In the genomic region with DNA sequence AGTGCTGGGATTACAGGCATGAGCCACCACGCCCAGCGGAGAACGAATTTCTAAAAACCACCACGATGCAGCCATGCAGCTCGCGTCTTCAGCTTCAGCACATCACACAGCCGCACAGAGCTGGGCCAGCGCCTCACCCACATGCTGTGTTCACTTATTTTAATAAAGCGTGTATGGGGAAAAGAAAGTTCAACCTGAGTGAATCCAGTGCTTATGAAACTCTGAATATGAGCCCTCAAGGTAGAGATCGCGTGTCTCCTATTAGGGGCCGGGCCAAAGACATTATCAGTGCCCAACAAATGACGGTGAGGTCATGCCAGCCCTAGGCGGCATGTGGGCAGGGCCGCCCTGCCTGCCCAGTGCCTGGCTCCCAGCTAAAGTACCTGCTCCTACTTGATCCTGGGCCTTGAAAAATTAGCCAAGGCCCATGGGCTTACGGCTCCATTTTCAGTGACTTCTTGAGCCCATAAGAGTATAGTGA, we compare ENCODE assay signal across 10 cellular contexts. TPM values are rescaled to one million over a fixed set of nuclear protein-coding genes. Genes with fewer than 3 reads are reported as not detected.
A peak's percentile ranks its signal among the peaks of the same experiment; 100 is the strongest.
DNase-seq lines count a peak whose midpoint lies in the region; ATAC-seq and TF ChIP-seq lines count a peak whose summit lies in the region.
"Had no signal": no experiment of that assay in that cellular context is flagged by ENCODE, and none has a peak within 500 bp of the region (broad histone marks: within the 10 kb centered on the region; RNA-seq: fewer than 3 reads in every experiment).

No MANE protein-coding gene starts in this region.

- H3K36me3 ChIP-seq in KMS-11 (ENCODE audit: insufficient read depth) = no peaks in the 10 kb centered on the region
- H3K36me3 ChIP-seq in H7 (replicated peaks; ENCODE audit: control insufficient read depth, insufficient read depth, low read length) = no peaks in the 10 kb centered on the region

- ATAC-seq in GM19043 (IDR thresholded peaks at IDR 0.05; ENCODE audit: low read depth, unreplicated experiment) (peak; percentile 75), HG02763 (IDR thresholded peaks at IDR 0.05; ENCODE audit: unreplicated experiment) (peak; percentile 68)
- ATAC-seq in stimulated activated naive B cell treated with anti-CD40 and anti-IgM and Interleukin-4, amounts not matched to agents 10 μg/mL and 1 μg/mL and 100 μg/mL, for 72 hours (replicated peaks) = peak; percentile 83 to 84

- peak overlapping the region; percentile 54 for H3K4me3 ChIP-seq in KMS-11 (IDR thresholded peaks at IDR 0.05; ENCODE audit: insufficient read depth, low read depth, low read length)
- H3K4me3 ChIP-seq in H7 (ENCODE audit: insufficient read depth, low read depth, low read length) = no peak overlapping the region
- H3K4me3 ChIP-seq: coronary artery had no signal

- peak overlapping the region; percentile 91 for H3K27ac Mint-ChIP-seq in stimulated activated naive B cell treated with anti-CD40 and anti-IgM and Interleukin-4, amounts not matched to agents 10 μg/mL and 1 μg/mL and 100 μg/mL, for 72 hours
- H3K27ac Mint-ChIP-seq: IgD-negative memory B cell had no signal

- H3K27me3 Mint-ChIP-seq in stimulated activated naive B cell treated with anti-CD40 and anti-IgM and Interleukin-4, amounts not matched to agents 10 μg/mL and 1 μg/mL and 100 μg/mL, for 72 hours = no peaks in the 10 kb centered on the region

- DNase-seq in stimulated activated naive B cell treated with anti-CD40 and anti-IgM and Interleukin-4, amounts not matched to agents 10 μg/mL and 1 μg/mL and 100 μg/mL, for 72 hours = peak; percentile 59
- DNase-seq in SKM-1 treated with dmso at 0.1 percent for 144 hours (lab: John Stamatoyannopoulos, UW; ENCODE audit: unreplicated experiment) = no peak
- no peak for DNase-seq in hepatic stellate cell (ENCODE audit: low spot score)
- no peak for DNase-seq in NK-92 treated with Interleukin-12 subunit alpha and Interleukin-12 subunit beta, amount 100 ng/mL, for 24 hours (lab: John Stamatoyannopoulos, UW)
- DNase-seq in H7 = no peak

- H3K4me2 ChIP-seq in KMS-11 = peak overlapping the region; percentile 78

- H3K27ac ChIP-seq in KMS-11 = peak overlapping the region; percentile 97
- H3K27ac ChIP-seq: coronary artery had no signal

- H3K4me3 Mint-ChIP-seq in stimulated activated naive B cell treated with anti-CD40 and anti-IgM and Interleukin-4, amounts not matched to agents 10 μg/mL and 1 μg/mL and 100 μg/mL, for 72 hours = peak overlapping the region; percentile 26 to 58

- 0 out of 2 replicates have a peak overlapping the region, but pooled peaks have one; percentile 1 for H2AFZ ChIP-seq in KMS-11 (ENCODE audit: low read depth)

- H3K27me3 ChIP-seq in KMS-11 (ENCODE audit: insufficient read depth, low read depth) (no peaks in the 10 kb centered on the region), H7 (ENCODE audit: control insufficient read depth, insufficient read depth, low read length) (no peaks in the 10 kb centered on the region)

- TF ChIP-seq CTCF in KMS-11 (conservative IDR thresholded peaks at IDR 0.05; ENCODE audit: low read depth, low read length) = no peak

- H3K9ac ChIP-seq in KMS-11 = peak overlapping the region; percentile 87

- peaks cover 72% of the 10 kb centered on the region for H3K79me2 ChIP-seq in KMS-11 (ENCODE audit: insufficient read depth, low read depth)

- peaks cover 100% of the 10 kb centered on the region for H3K4me1 ChIP-seq in KMS-11 (ENCODE audit: low read depth, poor library complexity, severe bottlenecking)

- no peaks in the 10 kb centered on the region for H4K20me1 ChIP-seq in KMS-11 (ENCODE audit: insufficient read depth)

- peaks cover 0 to 3% of the 10 kb centered on the region in 2 donors for H3K9me3 Mint-ChIP-seq in stimulated activated naive B cell treated with anti-CD40 and anti-IgM and Interleukin-4, amounts not matched to agents 10 μg/mL and 1 μg/mL and 100 μg/mL, for 72 hours

- H3K4me1 Mint-ChIP-seq in stimulated activated naive B cell treated with anti-CD40 and anti-IgM and Interleukin-4, amounts not matched to agents 10 μg/mL and 1 μg/mL and 100 μg/mL, for 72 hours = peaks cover 59 to 72% of the 10 kb centered on the region in 2 donors

- H3K36me3 Mint-ChIP-seq in stimulated activated naive B cell treated with anti-CD40 and anti-IgM and Interleukin-4, amounts not matched to agents 10 μg/mL and 1 μg/mL and 100 μg/mL, for 72 hours = peaks cover 3 to 12% of the 10 kb centered on the region in 2 donors

RNA-seq across cellular contexts. Expression of a gene that starts 44.3 kb away (rescaled TPM):
- total RNA-seq in H7 (2014; rRNA removed; shearing (Covaris generic)) = 15.1 and 16.1 TPM in 2 replicates
